Comparison of ENCODE assay signal across 3 cellular contexts in the genomic region with DNA sequence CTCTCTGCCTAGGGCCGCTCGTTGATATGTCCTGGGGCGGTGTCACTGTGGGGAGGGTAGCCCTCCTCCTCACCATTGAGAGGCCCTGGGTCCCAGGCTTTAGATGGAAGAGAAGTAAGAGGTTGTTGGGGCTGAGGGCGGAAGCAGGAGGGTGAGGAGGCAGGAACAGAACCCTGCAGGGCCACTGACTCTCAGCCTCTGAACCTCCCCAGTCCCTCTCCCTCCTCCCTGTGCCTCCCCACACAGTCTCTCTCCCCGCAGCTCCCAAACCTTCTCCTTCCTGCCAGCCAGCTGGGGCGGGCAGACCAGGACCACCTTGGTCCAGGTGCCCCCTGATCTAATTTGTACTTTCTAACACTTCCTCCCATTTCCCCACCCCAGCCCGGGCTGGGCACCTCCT.
TF ChIP-seq lines count a peak whose summit lies in the region.

No MANE protein-coding gene starts in this region.

TF ChIP-seq in IMR-90, 13 proteins besides CTCF, POLR2A, EP300 and RAD21:
- TF ChIP-seq, protein P1, sequence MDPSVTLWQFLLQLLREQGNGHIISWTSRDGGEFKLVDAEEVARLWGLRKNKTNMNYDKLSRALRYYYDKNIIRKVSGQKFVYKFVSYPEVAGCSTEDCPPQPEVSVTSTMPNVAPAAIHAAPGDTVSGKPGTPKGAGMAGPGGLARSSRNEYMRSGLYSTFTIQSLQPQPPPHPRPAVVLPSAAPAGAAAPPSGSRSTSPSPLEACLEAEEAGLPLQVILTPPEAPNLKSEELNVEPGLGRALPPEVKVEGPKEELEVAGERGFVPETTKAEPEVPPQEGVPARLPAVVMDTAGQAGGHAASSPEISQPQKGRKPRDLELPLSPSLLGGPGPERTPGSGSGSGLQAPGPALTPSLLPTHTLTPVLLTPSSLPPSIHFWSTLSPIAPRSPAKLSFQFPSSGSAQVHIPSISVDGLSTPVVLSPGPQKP (IDR thresholded peaks at IDR 0.05; ENCODE audit: borderline replicate concordance, low read depth, low read length): no peak
- TF ChIP-seq MXI1 (IDR thresholded peaks at IDR 0.05; ENCODE audit: borderline replicate concordance, low read depth, low read length) (no peak), RFX5 (IDR thresholded peaks at IDR 0.05; ENCODE audit: low read depth, low read length) (no peak), CHD1 (IDR thresholded peaks at IDR 0.05; ENCODE audit: low read depth, low read length) (no peak)

TF ChIP-seq in H1, 55 proteins besides CTCF, POLR2A, EP300 and RAD21:
- TF ChIP-seq JUND (IDR thresholded peaks at IDR 0.05; ENCODE audit: low read length) (no peak), SIX5 (IDR thresholded peaks at IDR 0.05; ENCODE audit: low read depth, low read length) (no peak), KDM5A (IDR thresholded peaks at IDR 0.05; ENCODE audit: low read length) (no peak), PHF8 (conservative IDR thresholded peaks at IDR 0.05; ENCODE audit: low read depth, low read length) (no peak), TAF1 (IDR thresholded peaks at IDR 0.05; ENCODE audit: low read depth, low read length) (no peak), KDM1A (IDR thresholded peaks at IDR 0.05; ENCODE audit: borderline replicate concordance, low read length) (no peak), RXRA (IDR thresholded peaks at IDR 0.05; ENCODE audit: insufficient read depth, low read depth, low read length) (no peak), SRF (IDR thresholded peaks at IDR 0.05; ENCODE audit: low read depth, low read length) (no peak), BACH1 (IDR thresholded peaks at IDR 0.05; ENCODE audit: low read length) (no peak)
- TF ChIP-seq, protein P2, sequence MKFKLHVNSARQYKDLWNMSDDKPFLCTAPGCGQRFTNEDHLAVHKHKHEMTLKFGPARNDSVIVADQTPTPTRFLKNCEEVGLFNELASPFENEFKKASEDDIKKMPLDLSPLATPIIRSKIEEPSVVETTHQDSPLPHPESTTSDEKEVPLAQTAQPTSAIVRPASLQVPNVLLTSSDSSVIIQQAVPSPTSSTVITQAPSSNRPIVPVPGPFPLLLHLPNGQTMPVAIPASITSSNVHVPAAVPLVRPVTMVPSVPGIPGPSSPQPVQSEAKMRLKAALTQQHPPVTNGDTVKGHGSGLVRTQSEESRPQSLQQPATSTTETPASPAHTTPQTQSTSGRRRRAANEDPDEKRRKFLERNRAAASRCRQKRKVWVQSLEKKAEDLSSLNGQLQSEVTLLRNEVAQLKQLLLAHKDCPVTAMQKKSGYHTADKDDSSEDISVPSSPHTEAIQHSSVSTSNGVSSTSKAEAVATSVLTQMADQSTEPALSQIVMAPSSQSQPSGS (IDR thresholded peaks at IDR 0.05; ENCODE audit: low read length): no peak

TF ChIP-seq in SK-N-SH treated with all-trans-retinoic acid at 6 μM for 48 hours, 23 proteins besides CTCF, POLR2A, EP300 and RAD21:
- TF ChIP-seq TCF4 (CRISPR knock-in tag; IDR thresholded peaks at IDR 0.05; ENCODE audit: borderline replicate concordance) (no peak), ARNTL (CRISPR knock-in tag; IDR thresholded peaks at IDR 0.05; ENCODE audit: borderline replicate concordance, low read depth) (no peak), TOX (CRISPR knock-in tag; IDR thresholded peaks at IDR 0.05; ENCODE audit: borderline replicate concordance) (no peak), SNAI2 (CRISPR knock-in tag; IDR thresholded peaks at IDR 0.05) (no peak), BACH2 (CRISPR knock-in tag; IDR thresholded peaks at IDR 0.05; ENCODE audit: borderline replicate concordance) (no peak), ZFP3 (CRISPR knock-in tag; IDR thresholded peaks at IDR 0.05) (no peak), ESRRG (CRISPR knock-in tag; IDR thresholded peaks at IDR 0.05) (no peak)
- TF ChIP-seq, protein P3, sequence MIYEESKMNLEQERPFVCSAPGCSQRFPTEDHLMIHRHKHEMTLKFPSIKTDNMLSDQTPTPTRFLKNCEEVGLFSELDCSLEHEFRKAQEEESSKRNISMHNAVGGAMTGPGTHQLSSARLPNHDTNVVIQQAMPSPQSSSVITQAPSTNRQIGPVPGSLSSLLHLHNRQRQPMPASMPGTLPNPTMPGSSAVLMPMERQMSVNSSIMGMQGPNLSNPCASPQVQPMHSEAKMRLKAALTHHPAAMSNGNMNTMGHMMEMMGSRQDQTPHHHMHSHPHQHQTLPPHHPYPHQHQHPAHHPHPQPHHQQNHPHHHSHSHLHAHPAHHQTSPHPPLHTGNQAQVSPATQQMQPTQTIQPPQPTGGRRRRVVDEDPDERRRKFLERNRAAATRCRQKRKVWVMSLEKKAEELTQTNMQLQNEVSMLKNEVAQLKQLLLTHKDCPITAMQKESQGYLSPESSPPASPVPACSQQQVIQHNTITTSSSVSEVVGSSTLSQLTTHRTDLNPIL (CRISPR knock-in tag; IDR thresholded peaks at IDR 0.05; ENCODE audit: low read depth): no peak
- TF ChIP-seq, protein P4, sequence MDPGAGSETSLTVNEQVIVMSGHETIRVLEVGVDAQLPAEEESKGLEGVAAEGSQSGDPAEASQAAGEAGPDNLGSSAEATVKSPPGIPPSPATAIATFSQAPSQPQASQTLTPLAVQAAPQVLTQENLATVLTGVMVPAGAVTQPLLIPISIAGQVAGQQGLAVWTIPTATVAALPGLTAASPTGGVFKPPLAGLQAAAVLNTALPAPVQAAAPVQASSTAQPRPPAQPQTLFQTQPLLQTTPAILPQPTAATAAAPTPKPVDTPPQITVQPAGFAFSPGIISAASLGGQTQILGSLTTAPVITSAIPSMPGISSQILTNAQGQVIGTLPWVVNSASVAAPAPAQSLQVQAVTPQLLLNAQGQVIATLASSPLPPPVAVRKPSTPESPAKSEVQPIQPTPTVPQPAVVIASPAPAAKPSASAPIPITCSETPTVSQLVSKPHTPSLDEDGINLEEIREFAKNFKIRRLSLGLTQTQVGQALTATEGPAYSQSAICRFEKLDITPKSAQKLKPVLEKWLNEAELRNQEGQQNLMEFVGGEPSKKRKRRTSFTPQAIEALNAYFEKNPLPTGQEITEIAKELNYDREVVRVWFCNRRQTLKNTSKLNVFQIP (CRISPR knock-in tag; IDR thresholded peaks at IDR 0.05; ENCODE audit: borderline replicate concordance, low read depth): no peak
- TF ChIP-seq, protein P5, sequence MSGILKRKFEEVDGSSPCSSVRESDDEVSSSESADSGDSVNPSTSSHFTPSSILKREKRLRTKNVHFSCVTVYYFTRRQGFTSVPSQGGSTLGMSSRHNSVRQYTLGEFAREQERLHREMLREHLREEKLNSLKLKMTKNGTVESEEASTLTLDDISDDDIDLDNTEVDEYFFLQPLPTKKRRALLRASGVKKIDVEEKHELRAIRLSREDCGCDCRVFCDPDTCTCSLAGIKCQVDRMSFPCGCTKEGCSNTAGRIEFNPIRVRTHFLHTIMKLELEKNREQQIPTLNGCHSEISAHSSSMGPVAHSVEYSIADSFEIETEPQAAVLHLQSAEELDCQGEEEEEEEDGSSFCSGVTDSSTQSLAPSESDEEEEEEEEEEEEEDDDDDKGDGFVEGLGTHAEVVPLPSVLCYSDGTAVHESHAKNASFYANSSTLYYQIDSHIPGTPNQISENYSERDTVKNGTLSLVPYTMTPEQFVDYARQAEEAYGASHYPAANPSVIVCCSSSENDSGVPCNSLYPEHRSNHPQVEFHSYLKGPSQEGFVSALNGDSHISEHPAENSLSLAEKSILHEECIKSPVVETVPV (CRISPR knock-in tag; IDR thresholded peaks at IDR 0.05): no peak
- TF ChIP-seq, protein P6, sequence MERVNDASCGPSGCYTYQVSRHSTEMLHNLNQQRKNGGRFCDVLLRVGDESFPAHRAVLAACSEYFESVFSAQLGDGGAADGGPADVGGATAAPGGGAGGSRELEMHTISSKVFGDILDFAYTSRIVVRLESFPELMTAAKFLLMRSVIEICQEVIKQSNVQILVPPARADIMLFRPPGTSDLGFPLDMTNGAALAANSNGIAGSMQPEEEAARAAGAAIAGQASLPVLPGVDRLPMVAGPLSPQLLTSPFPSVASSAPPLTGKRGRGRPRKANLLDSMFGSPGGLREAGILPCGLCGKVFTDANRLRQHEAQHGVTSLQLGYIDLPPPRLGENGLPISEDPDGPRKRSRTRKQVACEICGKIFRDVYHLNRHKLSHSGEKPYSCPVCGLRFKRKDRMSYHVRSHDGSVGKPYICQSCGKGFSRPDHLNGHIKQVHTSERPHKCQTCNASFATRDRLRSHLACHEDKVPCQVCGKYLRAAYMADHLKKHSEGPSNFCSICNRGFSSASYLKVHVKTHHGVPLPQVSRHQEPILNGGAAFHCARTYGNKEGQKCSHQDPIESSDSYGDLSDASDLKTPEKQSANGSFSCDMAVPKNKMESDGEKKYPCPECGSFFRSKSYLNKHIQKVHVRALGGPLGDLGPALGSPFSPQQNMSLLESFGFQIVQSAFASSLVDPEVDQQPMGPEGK (CRISPR knock-in tag; IDR thresholded peaks at IDR 0.05; ENCODE audit: borderline replicate concordance): no peak
